Comparison of ENCODE assay signal across 8 cellular contexts in the genomic region with DNA sequence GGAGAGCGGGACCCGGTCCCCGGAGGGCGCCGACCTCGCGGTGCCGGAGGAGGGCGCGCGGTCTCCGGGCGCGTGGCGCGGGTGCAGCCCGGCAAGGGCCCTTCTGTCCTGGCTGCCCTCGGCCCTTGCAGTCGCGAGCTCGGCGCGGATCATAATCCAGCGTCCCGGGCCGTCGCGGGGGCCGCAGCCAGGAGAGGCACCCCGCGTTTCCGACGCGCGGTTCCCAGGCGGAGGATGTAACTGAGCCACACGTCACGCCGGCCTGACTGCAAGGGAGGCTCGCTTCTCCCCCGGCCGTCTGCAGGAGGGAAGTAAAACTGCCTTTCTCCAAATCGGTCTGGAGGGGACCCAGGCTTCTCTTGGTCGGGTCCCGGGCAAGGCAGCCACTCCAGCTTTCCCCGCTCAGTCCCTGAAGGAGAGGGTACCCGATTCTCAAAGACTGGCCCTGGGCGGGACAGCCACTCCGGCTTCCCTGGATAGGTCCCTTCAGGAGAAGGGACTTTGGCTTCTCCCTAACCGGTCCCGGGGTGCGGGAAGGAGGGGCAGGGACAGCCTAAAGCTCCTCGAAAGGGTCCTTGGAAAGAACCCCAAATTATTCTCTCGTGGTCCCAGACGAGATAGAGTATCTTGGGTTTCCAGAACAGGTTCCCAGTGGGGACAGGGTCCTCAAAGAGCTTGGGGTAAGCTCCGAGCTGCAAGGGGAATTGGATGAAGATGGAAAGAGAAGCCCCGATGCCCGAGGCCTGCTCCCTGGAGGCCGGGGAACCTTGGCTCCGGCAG. TPM values are rescaled to one million over a fixed set of nuclear protein-coding genes. Genes with fewer than 3 reads are reported as not detected.
DNase-seq lines count a peak whose midpoint lies in the region; ATAC-seq and TF ChIP-seq lines count a peak whose summit lies in the region.

No MANE protein-coding gene starts in this region.

- H3K79me2 ChIP-seq in mesendoderm (ENCODE audit: control insufficient read depth, insufficient read depth, low read length) = no peaks in the 10 kb centered on the region

- H2BK5ac ChIP-seq in mesendoderm (ENCODE audit: low read length) = no peak overlapping the region

- H3K79me1 ChIP-seq in mesendoderm (ENCODE audit: low read length) = no peaks in the 10 kb centered on the region

- WGBS in mesendoderm (ENCODE audit: extremely low coverage, insufficient coverage, low lambda C conversion rate) = no CpG with 5 or more reads among the region's 60 CpGs

- H4K8ac ChIP-seq in mesendoderm (ENCODE audit: low read depth, low read length) = no peak overlapping the region

- H2BK15ac ChIP-seq in mesendoderm (replicated peaks; ENCODE audit: low read depth) = no peak overlapping the region

- peak overlapping the region; percentile 67 for H3K4me3 ChIP-seq in coronary artery
- H3K4me3 ChIP-seq in mesendoderm (ENCODE audit: low read length) = peak overlapping the region; percentile 8
- peak overlapping the region; percentile 41 to 46 for H3K4me3 ChIP-seq in tibial artery
- H3K4me3 ChIP-seq in A673 (ENCODE audit: low read depth, low read length, poor library complexity, severe bottlenecking) = no peak overlapping the region

- CTCF ChIA-PET in A673 (lab: Charles Lee) = no interaction called here

- H3K56ac ChIP-seq in mesendoderm (ENCODE audit: low read length) = peak overlapping the region; percentile 85

- DNase-seq in Right ventricle myocardium inferior (ENCODE audit: missing footprints) (no peak), cardiac septum (ENCODE audit: low spot score) (no peak), coronary artery (ENCODE audit: low spot score) (no peak), mesendoderm (peak; percentile 63), tibial artery (peak in 1 of 2 donors; percentile 66), NCI-H2029 (lab: John Stamatoyannopoulos, UW) (no peak), globus pallidus (ENCODE audit: low spot score) (no peak), A673 (ENCODE audit: low spot score) (no peak)

- H3K4me2 ChIP-seq in mesendoderm (ENCODE audit: low read length) = peak overlapping the region; percentile 65

- peaks cover 21% of the 10 kb centered on the region for H3K27me3 ChIP-seq in mesendoderm (ENCODE audit: insufficient read depth, low read length, poor library complexity)
- H3K27me3 ChIP-seq in tibial artery = peaks cover 0 to 59% of the 10 kb centered on the region in 2 donors
- H3K27me3 ChIP-seq in A673 (replicated peaks; ENCODE audit: insufficient read depth, low read depth, low read length, poor library complexity) = peaks cover 99% of the 10 kb centered on the region

- TF ChIP-seq CTCF in coronary artery (IDR thresholded peaks at IDR 0.05) = no peak
- TF ChIP-seq CTCF in tibial artery (IDR thresholded peaks at IDR 0.05) = no peak
- TF ChIP-seq CTCF in A673 (conservative IDR thresholded peaks at IDR 0.05; ENCODE audit: low read depth, low read length) = no peak

- no peak overlapping the region for H3K4ac ChIP-seq in mesendoderm (ENCODE audit: low read depth, low read length)

- no peak overlapping the region for H2BK120ac ChIP-seq in mesendoderm (ENCODE audit: low read depth, low read length)

- intact Hi-C loops in Right ventricle myocardium inferior (cut with DNase I) = no loop called here
- intact Hi-C loops in cardiac septum (cut with DNase I) = no loop called here
- intact Hi-C loops in tibial artery (cut with DNase I; ENCODE audit: low total_unique reads) = no loop called here
- intact Hi-C loops in A673 (cut with micrococcal nuclease; ENCODE audit: unreplicated experiment) = no loop called here

- no TSS peak for BruUV-seq in A673 (replicated peaks; lab: Mats Ljungman, UMichigan)

- ATAC-seq in Right ventricle myocardium inferior = peak; percentile 66

- no peak overlapping the region for H3K18ac ChIP-seq in mesendoderm (ENCODE audit: low read length)

- H2AK5ac ChIP-seq in mesendoderm (ENCODE audit: low read length) = no peak overlapping the region

- POLR2A ChIA-PET in A673 (lab: Charles Lee; ENCODE audit: low non-redundant PET) = no interaction called here

- peak overlapping the region; percentile 67 for H3K9ac ChIP-seq in mesendoderm (ENCODE audit: low read length)

- H3K9me3 ChIP-seq in tibial artery (no peaks in the 10 kb centered on the region), A673 (ENCODE audit: low read depth, low read length, poor library complexity, severe bottlenecking) (no peaks in the 10 kb centered on the region)

- peak overlapping the region; percentile 91 for H3K23ac ChIP-seq in mesendoderm (ENCODE audit: low read length)

- H3K27ac ChIP-seq in coronary artery (peak overlapping the region; percentile 20 to 50), mesendoderm (ENCODE audit: low read depth, low read length) (no peak overlapping the region), tibial artery (peak overlapping the region in 1 of 2 donors; percentile 27), A673 (ENCODE audit: low read depth, low read length, poor library complexity, severe bottlenecking) (no peak overlapping the region)

- no peak overlapping the region for H4K5ac ChIP-seq in mesendoderm (ENCODE audit: low read length)

- H3K4me1 ChIP-seq in mesendoderm (ENCODE audit: control insufficient read depth, low read depth, low read length) = no peaks in the 10 kb centered on the region
- H3K4me1 ChIP-seq in tibial artery = peaks cover 0 to 29% (median 22%) of the 10 kb centered on the region in 4 donors
- no peaks in the 10 kb centered on the region for H3K4me1 ChIP-seq in A673 (ENCODE audit: insufficient read depth, low read length, poor library complexity, severe bottlenecking)

- H3K36me3 ChIP-seq in mesendoderm (ENCODE audit: control insufficient read depth, insufficient read depth, low read length) = no peaks in the 10 kb centered on the region
- H3K36me3 ChIP-seq in tibial artery = no peaks in the 10 kb centered on the region
- no peaks in the 10 kb centered on the region for H3K36me3 ChIP-seq in A673 (ENCODE audit: insufficient read depth, low read length, poor library complexity, severe bottlenecking)

RNA-seq across cellular contexts. Expression of a gene that starts 0.8 kb away (rescaled TPM):
- total RNA-seq in Right ventricle myocardium inferior (5.0 TPM), cardiac septum (6.2 TPM), A673 (2021) (not detected in 2 replicates)
- polyA plus RNA-seq in mesendoderm (2013, experiment 1 of 2) = 5.4 TPM
- 5.8 TPM for polyA plus RNA-seq in mesendoderm (2013, experiment 2 of 2)

Comparison
In these comparisons a context has a peak if more than half of its experiments do, and no peak if none do; other contexts are left out.
1. H3K27ac ChIP-seq: peak in coronary artery (2 of 2); none in mesendoderm (single experiment) and A673 (single experiment).